8 cellular contexts compared by ENCODE assay signal in the genomic region with DNA sequence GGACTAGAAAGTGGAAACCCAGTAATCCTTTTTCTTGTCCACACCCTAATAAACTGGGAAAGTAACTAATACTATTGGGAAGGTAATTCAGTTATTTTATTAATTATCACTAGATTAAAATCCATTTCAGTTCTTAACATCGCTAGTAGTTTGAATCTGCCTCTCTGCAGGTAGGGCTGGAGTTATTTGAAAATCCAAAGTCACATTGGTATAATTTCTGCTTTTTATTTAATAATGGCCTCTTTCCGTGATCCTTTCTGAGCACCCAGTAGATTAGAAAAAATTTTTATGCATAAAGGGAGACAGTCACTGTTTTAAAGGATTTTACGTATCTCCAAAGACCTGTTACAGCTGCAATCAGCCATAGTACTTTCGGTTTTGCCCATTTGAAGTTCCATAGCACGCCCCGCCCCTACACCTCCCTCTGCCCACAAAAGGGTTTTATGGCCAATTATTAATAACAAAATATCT. TPM values are rescaled to one million over a fixed set of nuclear protein-coding genes. Genes with fewer than 3 reads are reported as not detected.
DNase-seq lines count a peak whose midpoint lies in the region; ATAC-seq, FAIRE-seq and TF ChIP-seq lines count a peak whose summit lies in the region.

No MANE protein-coding gene starts in this region.

- in situ Hi-C loops in gastrocnemius medialis (cut with MboI; ENCODE audit: low sequenced_read_pairs in 4 of 4), result loop anchor here in 1 of 4 donors (25.0 kb wide), 1 partner anchor 387 kb away; the partner anchor contains the start of gene CYP2R1

- H3K4me2 ChIP-seq in SK-N-SH (peak overlapping the region; percentile 92), astrocyte (ENCODE audit: low read length) (peak overlapping the region; percentile 92)

- H3F3A ChIP-seq in SK-N-SH (replicated peaks; ENCODE audit: insufficient read depth), result peaks cover 36% of the 10 kb centered on the region

- peak overlapping the region; percentile 54 for H3K27ac ChIP-seq in HUES6 (ENCODE audit: low read depth, low read length)
- H3K27ac ChIP-seq in SK-N-SH (ENCODE audit: low read depth in 2 of 2, low read length in 1 of 2), result peak overlapping the region; percentile 81 to 90
- peak overlapping the region; percentile 90 for H3K27ac ChIP-seq in astrocyte (ENCODE audit: low read depth, low read length)
- peak overlapping the region; percentile 88 to 94 (median 92) for H3K27ac ChIP-seq in gastrocnemius medialis

- peaks cover 45% of the 10 kb centered on the region for H3K36me3 ChIP-seq in HUES6 (ENCODE audit: control insufficient read depth, insufficient read depth, low read length)
- H3K36me3 ChIP-seq in SK-N-SH (replicated peaks in 1 of 2; ENCODE audit: control insufficient read depth in 1 of 2, insufficient read depth in 2 of 2, low read length in 1 of 2), result peaks cover 31 to 57% of the 10 kb centered on the region in 2 experiments
- H3K36me3 ChIP-seq in astrocyte (ENCODE audit: insufficient read depth, low read length), result peaks cover 31% of the 10 kb centered on the region
- peaks cover under 1 to 35% of the 10 kb centered on the region in 2 donors for H3K36me3 ChIP-seq in gastrocnemius medialis

- no peak for TF ChIP-seq POLR2A in gastrocnemius medialis (IDR thresholded peaks at IDR 0.05)

- peaks cover 17% of the 10 kb centered on the region for H4K20me1 ChIP-seq in SK-N-SH (ENCODE audit: insufficient read depth)
- peaks cover 26% of the 10 kb centered on the region for H4K20me1 ChIP-seq in astrocyte (ENCODE audit: insufficient read depth, low read length)

- ATAC-seq in GM21576 (IDR thresholded peaks at IDR 0.05; ENCODE audit: unreplicated experiment) (peak; percentile 56), gastrocnemius medialis (peak; percentile 37 to 67)

- peaks cover 41% of the 10 kb centered on the region for H3K79me2 ChIP-seq in SK-N-SH (ENCODE audit: insufficient read depth)
- H3K79me2 ChIP-seq in astrocyte (ENCODE audit: insufficient read depth, low read length), result peaks cover 47% of the 10 kb centered on the region

- no peaks in the 10 kb centered on the region for H3K27me3 Mint-ChIP-seq in astrocyte (ENCODE audit: low read depth, unreplicated experiment)

- no peak for FAIRE-seq in astrocyte (lab: Jason Lieb, UNC)

- peaks cover 23% of the 10 kb centered on the region for H3K4me1 Mint-ChIP-seq in astrocyte (ENCODE audit: low read depth, unreplicated experiment)

- H3K9ac ChIP-seq in HUES6 (ENCODE audit: low read length) (peak overlapping the region; percentile 82), SK-N-SH (peak overlapping the region; percentile 81), astrocyte (ENCODE audit: low read length) (peak overlapping the region; percentile 97)

- peak overlapping the region; percentile 87 for H3K4me3 Mint-ChIP-seq in astrocyte (ENCODE audit: unreplicated experiment)

- TF ChIP-seq CTCF in SK-N-SH (IDR thresholded peaks at IDR 0.05), result no peak
- TF ChIP-seq CTCF in astrocyte (IDR thresholded peaks at IDR 0.05; ENCODE audit: insufficient read depth, low read depth, low read length), result no peak
- TF ChIP-seq CTCF in gastrocnemius medialis (IDR thresholded peaks at IDR 0.05 in 4 of 5, conservative IDR thresholded peaks at IDR 0.05 in 1 of 5), result no peak

- TF ChIP-seq RAD21 in SK-N-SH (IDR thresholded peaks at IDR 0.05; ENCODE audit: low read length), result no peak

- H3K27me3 ChIP-seq in HUES6 (ENCODE audit: control insufficient read depth, insufficient read depth, low read length), result no peaks in the 10 kb centered on the region
- no peaks in the 10 kb centered on the region for H3K27me3 ChIP-seq in SK-N-SH (ENCODE audit: insufficient read depth)
- no peaks in the 10 kb centered on the region for H3K27me3 ChIP-seq in astrocyte (ENCODE audit: insufficient read depth, low read length)
- no peaks in the 10 kb centered on the region for H3K27me3 ChIP-seq in gastrocnemius medialis

- H3K36me3 Mint-ChIP-seq in astrocyte (ENCODE audit: low read depth, unreplicated experiment), result peaks cover 23% of the 10 kb centered on the region

- no peaks in the 10 kb centered on the region for H3K9me3 Mint-ChIP-seq in astrocyte (ENCODE audit: unreplicated experiment)

- POLR2A ChIA-PET in SK-N-SH (lab: Yijun Ruan, JAX), result interaction anchor here (1.0 to 1.6 kb wide), 4 partner anchors 16 to 144 kb away, joined by 3 to 7 read pairs (median 4); partner anchors contain the start of gene PSMA1

- no peaks in the 10 kb centered on the region for H3K9me2 ChIP-seq in SK-N-SH

- DNase-seq in GDM1 (lab: John Stamatoyannopoulos, UW) (peak; percentile 3), SK-N-SH (peak; percentile 48), astrocyte (ENCODE audit: low read depth) (peak; percentile 42), hippocampal formation (lab: John Stamatoyannopoulos, UW) (peak; percentile 17 to 51), gastrocnemius medialis (peak; percentile 10 to 23), NCI-H128 (lab: John Stamatoyannopoulos, UW; ENCODE audit: unreplicated experiment) (no peak)

- CTCF ChIA-PET in SK-N-SH (lab: Yijun Ruan, JAX), result interaction anchor here (1.3 to 1.6 kb wide), 3 partner anchors 13 to 199 kb away, joined by 3 to 5 read pairs (median 4); no protein-coding TSS in a partner anchor

- H3K4me3 ChIP-seq in HUES6 (ENCODE audit: low read depth, low read length) (peak overlapping the region; percentile 81), SK-N-SH (ENCODE audit: low read depth in 2 of 2, low read length in 1 of 2) (peak overlapping the region; percentile 80 to 91), astrocyte (ENCODE audit: insufficient read depth, low read depth, low read length) (peak overlapping the region; percentile 99), gastrocnemius medialis (peak overlapping the region; percentile 72 to 96 (median 84))

- H3K9me3 ChIP-seq in HUES6 (ENCODE audit: control insufficient read depth, insufficient read depth, low read depth, low read length) (no peaks in the 10 kb centered on the region), SK-N-SH (no peaks in the 10 kb centered on the region), astrocyte (ENCODE audit: insufficient read depth, low read depth, low read length) (no peaks in the 10 kb centered on the region), gastrocnemius medialis (no peaks in the 10 kb centered on the region)

- peak overlapping the region; percentile 93 for H2AFZ ChIP-seq in SK-N-SH (ENCODE audit: low read depth)
- H2AFZ ChIP-seq in astrocyte (ENCODE audit: low read depth, low read length), result peak overlapping the region; percentile 65

- H3K27ac Mint-ChIP-seq in astrocyte (ENCODE audit: unreplicated experiment), result peak overlapping the region; percentile 98

- 2% methylated on average over 6 of the region's 6 CpGs for WGBS in SK-N-SH (ENCODE audit: low lambda C conversion rate)

- no peak for TF ChIP-seq EP300 in SK-N-SH (IDR thresholded peaks at IDR 0.05; ENCODE audit: borderline replicate concordance in 1 of 2, low read depth in 1 of 2, low read length in 1 of 2)

- H3K4me1 ChIP-seq in HUES6 (ENCODE audit: control insufficient read depth, insufficient read depth, low read length), result no peaks in the 10 kb centered on the region
- H3K4me1 ChIP-seq in SK-N-SH (ENCODE audit: control insufficient read depth in 1 of 2, insufficient read depth in 2 of 2, low read depth in 1 of 2, low read length in 1 of 2), result peaks cover 0 to 7% of the 10 kb centered on the region in 2 experiments; a peak in 2 of 4 replicates
- peaks cover 2% of the 10 kb centered on the region for H3K4me1 ChIP-seq in astrocyte (ENCODE audit: insufficient read depth, low read length)
- H3K4me1 ChIP-seq in gastrocnemius medialis, result peaks cover 19 to 37% of the 10 kb centered on the region in 2 donors

- intact Hi-C loops in gastrocnemius medialis (cut with DNase I; ENCODE audit: low total_unique reads), result no loop called here

TF ChIP-seq in SK-N-SH, 30 proteins besides CTCF, POLR2A, EP300 and RAD21:
- 0 out of 2 replicates have a peak, but pooled peaks have one; percentile 29 for TF ChIP-seq TAF1 (IDR thresholded peaks at IDR 0.05; ENCODE audit: borderline replicate concordance, low read depth, low read length)
- TF ChIP-seq, protein P1, sequence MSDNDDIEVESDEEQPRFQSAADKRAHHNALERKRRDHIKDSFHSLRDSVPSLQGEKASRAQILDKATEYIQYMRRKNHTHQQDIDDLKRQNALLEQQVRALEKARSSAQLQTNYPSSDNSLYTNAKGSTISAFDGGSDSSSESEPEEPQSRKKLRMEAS (IDR thresholded peaks at IDR 0.05; ENCODE audit: low read depth), result no peak
- peak; percentile 55; the same call in 1 of the 2 replicates for TF ChIP-seq YY1 (IDR thresholded peaks at IDR 0.05; ENCODE audit: low read depth)

RNA-seq across cellular contexts. Expression of gene COPB1, which starts 0.6 kb away (rescaled TPM):
- 81.0 and 96.2 TPM in 2 replicates for polyA plus RNA-seq in SK-N-SH (2012; rRNA removed)
- polyA plus RNA-seq in SK-N-SH (2012; cell fraction: cytosol; rRNA removed), result 103 and 108 TPM in 2 replicates
- polyA plus RNA-seq in SK-N-SH (2012; cell fraction: nucleus; rRNA removed), result 63.8 and 109 TPM in 2 replicates
- total RNA-seq in astrocyte (223 and 236 TPM in 2 replicates), gastrocnemius medialis (10 to 100 TPM; 46.4 to 59.1 (median 52.4) TPM)

RNA-seq across cellular contexts. Expression of gene PSMA1, which starts 20.0 kb away (rescaled TPM):
- polyA plus RNA-seq in SK-N-SH (2012; rRNA removed), result 166 and 226 TPM in 2 replicates
- polyA plus RNA-seq in SK-N-SH (2012; cell fraction: cytosol; rRNA removed), result 185 and 231 TPM in 2 replicates
- polyA plus RNA-seq in SK-N-SH (2012; cell fraction: nucleus; rRNA removed), result 287 and 471 TPM in 2 replicates
- 152 and 164 TPM in 2 replicates for total RNA-seq in astrocyte
- 100 to 1,000 TPM; 202 to 215 (median 206) TPM for total RNA-seq in gastrocnemius medialis
